9 cellular contexts compared by ENCODE assay signal in the genomic region with DNA sequence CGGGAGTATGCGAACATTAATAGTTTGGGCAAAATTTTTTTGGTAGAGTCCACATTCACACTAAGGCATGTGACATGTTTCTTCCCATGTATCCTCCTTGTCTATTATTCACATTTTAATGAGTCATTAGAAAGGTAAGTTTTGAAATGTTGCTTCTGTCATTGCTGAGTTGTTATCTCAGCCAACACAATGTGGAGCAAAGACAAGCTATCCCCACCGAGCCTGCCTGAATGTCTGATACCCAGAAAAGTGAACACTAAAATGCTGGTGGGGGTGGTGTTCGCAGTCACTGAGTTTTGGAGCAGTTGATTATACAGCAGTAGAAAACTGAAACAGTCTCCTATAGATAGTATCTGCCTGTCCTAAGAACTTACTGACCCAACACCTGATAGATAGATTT.
"Had no signal": no experiment of that assay in that cellular context is flagged by ENCODE, and none has a peak within 500 bp of the region (broad histone marks: within the 10 kb centered on the region; RNA-seq: fewer than 3 reads in every experiment).

No MANE protein-coding gene starts in this region.

- H3K27ac Mint-ChIP-seq: HFFc6, IgD-negative memory B cell had no signal

- FAIRE-seq: HepG2 had no signal

- ATAC-seq: HCT116, HepG2 had no signal

- H3K9ac ChIP-seq: GM23248 had no signal

- H3K9me3 Mint-ChIP-seq: HFFc6, IgD-negative memory B cell had no signal

- H3K4me3 ChIP-seq: GM23248, HAP-1 had no signal

- H2AFZ ChIP-seq: GM23248 had no signal

- H3K4me1 ChIP-seq: HAP-1 had no signal

- H3K27me3 Mint-ChIP-seq: IgD-negative memory B cell had no signal

- H3K4me3 Mint-ChIP-seq: HFFc6, IgD-negative memory B cell had no signal

- H3K4me1 Mint-ChIP-seq: IgD-negative memory B cell had no signal

- DNase-seq: GM23248, GOT3, H7, HFFc6 had no signal

- H3K9me3 ChIP-seq: HAP-1 had no signal

- H3K27ac ChIP-seq: GM23248, HL-60 had no signal
